In the genomic region with DNA sequence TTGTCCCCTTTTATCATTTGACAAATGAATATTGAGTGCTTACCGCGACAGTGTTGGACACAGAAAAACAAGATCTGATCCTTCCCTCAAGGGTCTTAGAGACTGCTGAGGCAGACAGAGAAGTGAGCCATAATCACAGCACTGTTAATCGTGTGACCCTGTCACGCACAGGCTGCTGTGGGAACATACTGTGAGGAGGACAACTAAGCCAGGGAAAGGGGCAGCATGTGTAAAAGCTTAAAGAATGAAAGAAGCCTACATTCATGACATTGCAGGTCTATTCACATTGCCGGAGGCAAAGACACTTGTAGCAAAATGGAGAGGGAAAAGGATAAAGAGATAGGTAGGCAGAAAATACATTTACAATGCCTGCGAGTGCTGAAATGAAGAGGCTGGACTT, we compare ENCODE assay signal across 19 cellular contexts. TPM values are rescaled to one million over a fixed set of nuclear protein-coding genes. Genes with fewer than 3 reads are reported as not detected.
DNase-seq lines count a peak whose midpoint lies in the region; FAIRE-seq and TF ChIP-seq lines count a peak whose summit lies in the region.
"Had no signal": no experiment of that assay in that cellular context is flagged by ENCODE, and none has a peak within 500 bp of the region (broad histone marks: within the 10 kb centered on the region; RNA-seq: fewer than 3 reads in every experiment).

No MANE protein-coding gene starts in this region.

- no peak overlapping the region for H3K4ac ChIP-seq in mesenchymal stem cell (ENCODE audit: low read depth in 1 of 2, low read length in 2 of 2)

- H3K36me3 ChIP-seq in mesenchymal stem cell (ENCODE audit: control insufficient read depth in 1 of 2, insufficient read depth in 2 of 2, low read depth in 1 of 2, low read length in 2 of 2) = no peaks in the 10 kb centered on the region
- H3K36me3 ChIP-seq in smooth muscle cell (ENCODE audit: low read depth) = no peaks in the 10 kb centered on the region
- no peaks in the 10 kb centered on the region for H3K36me3 ChIP-seq in breast epithelium
- H3K36me3 ChIP-seq in H7 (replicated peaks; ENCODE audit: control insufficient read depth, insufficient read depth, low read length) = no peaks in the 10 kb centered on the region
- H3K36me3 ChIP-seq: BE2C, gastroesophageal sphincter, MG63 had no signal

- H3K27me3 ChIP-seq in mesenchymal stem cell (ENCODE audit: control insufficient read depth in 1 of 2, insufficient read depth in 1 of 2, low read length in 2 of 2) = no peaks in the 10 kb centered on the region
- no peaks in the 10 kb centered on the region for H3K27me3 ChIP-seq in smooth muscle cell (ENCODE audit: low read depth)
- H3K27me3 ChIP-seq in breast epithelium = no peaks in the 10 kb centered on the region
- H3K27me3 ChIP-seq in H7 (ENCODE audit: control insufficient read depth, insufficient read depth, low read length) = no peaks in the 10 kb centered on the region
- H3K27me3 ChIP-seq: BE2C, gastroesophageal sphincter, MG63 had no signal

- H2BK15ac ChIP-seq in mesenchymal stem cell (ENCODE audit: low read depth, poor library complexity, severe bottlenecking) = no peak overlapping the region

- no peaks in the 10 kb centered on the region for H3K9me3 ChIP-seq in mesenchymal stem cell (ENCODE audit: control insufficient read depth, low read length)
- no peaks in the 10 kb centered on the region for H3K9me3 ChIP-seq in smooth muscle cell (replicated peaks; ENCODE audit: low read depth)
- H3K9me3 ChIP-seq in breast epithelium = no peaks in the 10 kb centered on the region
- H3K9me3 ChIP-seq: BE2C, Caco-2, gastroesophageal sphincter, MG63 had no signal

- WGBS in mesenchymal stem cell = 43% methylated on average over 4 of the region's 6 CpGs
- 45% methylated on average over 6 of the region's 6 CpGs for WGBS in smooth muscle cell (ENCODE audit: low lambda C conversion rate)

- no peaks in the 10 kb centered on the region for H4K20me1 ChIP-seq in smooth muscle cell (ENCODE audit: low read depth)

- H4K8ac ChIP-seq in mesenchymal stem cell (ENCODE audit: low read length) = peak overlapping the region; percentile 49

- H2AK5ac ChIP-seq in mesenchymal stem cell (ENCODE audit: low read length, severe bottlenecking) = no peak overlapping the region

- no peak for FAIRE-seq in GM12892 (lab: Jason Lieb, UNC)
- FAIRE-seq: GM18507, RCC 7860 had no signal

- no peak overlapping the region for H3K14ac ChIP-seq in mesenchymal stem cell (ENCODE audit: low read length in 2 of 2)

- DNase-seq in NCI-H82 (lab: John Stamatoyannopoulos, UW) (peak; percentile 43), NCI-H82 treated with DMSO at 0.1 percent for 48 hours (lab: John Stamatoyannopoulos, UW; ENCODE audit: unreplicated experiment) (no peak), astrocyte of the hippocampus (ENCODE audit: low read depth, low spot score) (peak; percentile 3), mesenchymal stem cell (peak; percentile 24), smooth muscle cell (lab: John Stamatoyannopoulos, UW; ENCODE audit: unreplicated experiment) (no peak), breast epithelium (ENCODE audit: low spot score in 2 of 2) (no peak), H7 (no peak), GM12892 (ENCODE audit: insufficient read length) (no peak)
- DNase-seq: activated CD8-positive, alpha-beta T cell treated with anti-CD3 and anti-CD28 coated beads, Interleukin-2, amount 10 ng/mL, durations not matched to agents 7 days and 5 days; activated T-cell treated with anti-CD3 and anti-CD28 coated beads, Interleukin-2, amount 50 U/mL, for 1 hour; BE2C; Caco-2; erythroblast; MG63; midbrain; NCI-H1694 had no signal

- no peak overlapping the region for H2AFZ ChIP-seq in mesenchymal stem cell (ENCODE audit: low read depth, low read length)
- H2AFZ ChIP-seq in smooth muscle cell (ENCODE audit: low read depth) = peak overlapping the region; percentile 85

- no peaks in the 10 kb centered on the region for H3K79me1 ChIP-seq in mesenchymal stem cell (replicated peaks; ENCODE audit: low read length, poor library complexity, severe bottlenecking)

- H3K27ac ChIP-seq in mesenchymal stem cell (ENCODE audit: low read length, poor library complexity, severe bottlenecking) (no peak overlapping the region), smooth muscle cell (ENCODE audit: low read depth) (no peak overlapping the region), breast epithelium (no peak overlapping the region)
- H3K27ac ChIP-seq: gastroesophageal sphincter had no signal

- H3K9ac ChIP-seq in mesenchymal stem cell (ENCODE audit: low read length) = no peak overlapping the region
- H3K9ac ChIP-seq in smooth muscle cell (ENCODE audit: low read depth) = no peak overlapping the region

- no peak overlapping the region for H3K23ac ChIP-seq in mesenchymal stem cell (ENCODE audit: low read length in 2 of 2)

- TF ChIP-seq POLR2A in breast epithelium (IDR thresholded peaks at IDR 0.05) (no peak), GM12892 (IDR thresholded peaks at IDR 0.05; ENCODE audit: low read depth, low read length) (no peak)

- TF ChIP-seq CTCF in smooth muscle cell (IDR thresholded peaks at IDR 0.05; ENCODE audit: borderline replicate concordance, insufficient read depth, poor library complexity, severe bottlenecking) (no peak), breast epithelium (IDR thresholded peaks at IDR 0.05) (no peak)

- H2BK12ac ChIP-seq in mesenchymal stem cell (ENCODE audit: low read length in 2 of 2) = no peak overlapping the region

- H3K4me3 ChIP-seq in mesenchymal stem cell (ENCODE audit: insufficient read depth in 1 of 2, low read depth in 1 of 2, low read length in 2 of 2) (no peak overlapping the region), smooth muscle cell (no peak overlapping the region), breast epithelium (no peak overlapping the region), H7 (ENCODE audit: insufficient read depth, low read depth, low read length) (no peak overlapping the region)
- H3K4me3 ChIP-seq: gastroesophageal sphincter, MG63 had no signal

- no peaks in the 10 kb centered on the region for H3F3A ChIP-seq in smooth muscle cell (ENCODE audit: low read depth)

- H4K91ac ChIP-seq in mesenchymal stem cell (ENCODE audit: low read length) = no peak overlapping the region

- H2BK120ac ChIP-seq in mesenchymal stem cell (ENCODE audit: low read depth, low read length) = peak overlapping the region; percentile 34

- intact Hi-C loops in breast epithelium (cut with DNase I; ENCODE audit: low total_unique reads) = no loop called here

- H2BK5ac ChIP-seq in mesenchymal stem cell (ENCODE audit: low read depth, low read length, poor library complexity, severe bottlenecking) = no peak overlapping the region

- no peaks in the 10 kb centered on the region for H3K79me2 ChIP-seq in smooth muscle cell (ENCODE audit: low read depth)

- H3K18ac ChIP-seq in mesenchymal stem cell (ENCODE audit: low read depth in 1 of 2, low read length in 2 of 2) = peak overlapping the region in 1 of 2 experiments; percentile 62

- H3K4me2 ChIP-seq in mesenchymal stem cell (ENCODE audit: low read length, poor library complexity, severe bottlenecking) (no peak overlapping the region), smooth muscle cell (no peak overlapping the region)

- H3K4me1 ChIP-seq in mesenchymal stem cell (ENCODE audit: control insufficient read depth, insufficient read depth, low read depth, low read length) (no peaks in the 10 kb centered on the region), smooth muscle cell (ENCODE audit: low read depth) (no peaks in the 10 kb centered on the region), breast epithelium (no peaks in the 10 kb centered on the region)
- H3K4me1 ChIP-seq: BE2C, Caco-2, gastroesophageal sphincter had no signal

RNA-seq across cellular contexts. Expression of a gene that starts 32.7 kb away (rescaled TPM):
- polyA plus RNA-seq in mesenchymal stem cell (2013, experiment 1 of 2) = 0.01 TPM
- polyA plus RNA-seq in mesenchymal stem cell (2013, experiment 2 of 2) = 0.01 TPM
- total RNA-seq in smooth muscle cell (not detected in 2 replicates), breast epithelium (under 1 TPM in 1 of 3 donors, not detected in 2; 0.96 TPM)
- 0.14 TPM in 1 of 2 replicates, not detected in the other for polyA plus RNA-seq in smooth muscle cell
- 2.7 and 3.4 TPM in 2 replicates for total RNA-seq in H7 (2014; rRNA removed; shearing (Covaris generic))
- polyA plus RNA-seq in GM12892 (2012; ENCODE audit: missing spikeins) = not detected
- total RNA-seq: activated CD8-positive, alpha-beta T cell treated with anti-CD3 and anti-CD28 coated beads, Interleukin-2, amount 10 ng/mL, durations not matched to agents 7 days and 5 days; Caco-2; gastroesophageal sphincter had no signal

Comparison
In these comparisons a context has a peak if more than half of its experiments do, and no peak if none do; other contexts are left out.
1. DNase-seq: peak in NCI-H82 (single experiment), astrocyte of the hippocampus (single experiment) and mesenchymal stem cell (single experiment); none in NCI-H82 treated with DMSO at 0.1 percent for 48 hours (single experiment), smooth muscle cell (single experiment), breast epithelium (0 of 2), H7 (single experiment) and GM12892 (single experiment).